In the genomic region with DNA sequence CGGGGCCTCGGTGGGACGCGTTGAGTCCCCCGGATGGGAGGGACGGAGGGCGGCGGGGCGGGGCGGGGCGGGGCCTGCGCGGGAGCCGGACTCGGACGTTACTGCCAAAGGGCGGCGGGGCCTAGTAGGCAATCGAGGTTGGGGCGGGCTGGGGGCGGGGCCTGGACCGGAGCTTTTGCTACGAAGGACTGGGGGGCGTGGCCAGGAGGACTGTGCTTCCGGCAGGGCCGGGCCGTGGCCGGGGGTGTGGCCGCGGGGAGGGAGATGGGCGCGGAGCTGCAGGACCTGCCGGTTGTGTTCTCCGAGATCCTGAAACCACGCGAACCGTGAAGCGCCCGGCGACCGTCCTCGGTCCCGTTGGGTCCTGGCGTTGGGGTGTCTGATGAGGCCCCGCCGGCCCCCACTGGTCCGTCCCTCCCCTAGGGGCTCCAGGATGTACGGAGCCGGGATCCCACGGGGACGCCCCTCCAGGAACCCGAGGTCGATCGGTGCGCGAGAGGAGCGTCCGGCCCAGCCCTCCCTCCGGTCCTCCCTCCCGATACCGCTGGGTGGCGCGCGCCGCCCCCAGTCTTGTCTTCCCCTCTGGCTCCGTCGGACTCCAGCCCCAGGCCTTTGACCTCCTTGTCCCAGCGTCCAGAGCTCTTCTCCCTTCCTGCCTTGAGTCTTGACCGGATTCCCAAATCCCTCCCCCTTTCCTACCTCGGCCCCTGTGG, we compare ENCODE assay signal across 1 cellular context.
TF ChIP-seq lines count a peak whose summit lies in the region.

No MANE protein-coding gene starts in this region.

TF ChIP-seq in GM23338, 12 proteins besides CTCF, POLR2A, EP300 and RAD21 (continued from another document):
- TF ChIP-seq, protein P1, sequence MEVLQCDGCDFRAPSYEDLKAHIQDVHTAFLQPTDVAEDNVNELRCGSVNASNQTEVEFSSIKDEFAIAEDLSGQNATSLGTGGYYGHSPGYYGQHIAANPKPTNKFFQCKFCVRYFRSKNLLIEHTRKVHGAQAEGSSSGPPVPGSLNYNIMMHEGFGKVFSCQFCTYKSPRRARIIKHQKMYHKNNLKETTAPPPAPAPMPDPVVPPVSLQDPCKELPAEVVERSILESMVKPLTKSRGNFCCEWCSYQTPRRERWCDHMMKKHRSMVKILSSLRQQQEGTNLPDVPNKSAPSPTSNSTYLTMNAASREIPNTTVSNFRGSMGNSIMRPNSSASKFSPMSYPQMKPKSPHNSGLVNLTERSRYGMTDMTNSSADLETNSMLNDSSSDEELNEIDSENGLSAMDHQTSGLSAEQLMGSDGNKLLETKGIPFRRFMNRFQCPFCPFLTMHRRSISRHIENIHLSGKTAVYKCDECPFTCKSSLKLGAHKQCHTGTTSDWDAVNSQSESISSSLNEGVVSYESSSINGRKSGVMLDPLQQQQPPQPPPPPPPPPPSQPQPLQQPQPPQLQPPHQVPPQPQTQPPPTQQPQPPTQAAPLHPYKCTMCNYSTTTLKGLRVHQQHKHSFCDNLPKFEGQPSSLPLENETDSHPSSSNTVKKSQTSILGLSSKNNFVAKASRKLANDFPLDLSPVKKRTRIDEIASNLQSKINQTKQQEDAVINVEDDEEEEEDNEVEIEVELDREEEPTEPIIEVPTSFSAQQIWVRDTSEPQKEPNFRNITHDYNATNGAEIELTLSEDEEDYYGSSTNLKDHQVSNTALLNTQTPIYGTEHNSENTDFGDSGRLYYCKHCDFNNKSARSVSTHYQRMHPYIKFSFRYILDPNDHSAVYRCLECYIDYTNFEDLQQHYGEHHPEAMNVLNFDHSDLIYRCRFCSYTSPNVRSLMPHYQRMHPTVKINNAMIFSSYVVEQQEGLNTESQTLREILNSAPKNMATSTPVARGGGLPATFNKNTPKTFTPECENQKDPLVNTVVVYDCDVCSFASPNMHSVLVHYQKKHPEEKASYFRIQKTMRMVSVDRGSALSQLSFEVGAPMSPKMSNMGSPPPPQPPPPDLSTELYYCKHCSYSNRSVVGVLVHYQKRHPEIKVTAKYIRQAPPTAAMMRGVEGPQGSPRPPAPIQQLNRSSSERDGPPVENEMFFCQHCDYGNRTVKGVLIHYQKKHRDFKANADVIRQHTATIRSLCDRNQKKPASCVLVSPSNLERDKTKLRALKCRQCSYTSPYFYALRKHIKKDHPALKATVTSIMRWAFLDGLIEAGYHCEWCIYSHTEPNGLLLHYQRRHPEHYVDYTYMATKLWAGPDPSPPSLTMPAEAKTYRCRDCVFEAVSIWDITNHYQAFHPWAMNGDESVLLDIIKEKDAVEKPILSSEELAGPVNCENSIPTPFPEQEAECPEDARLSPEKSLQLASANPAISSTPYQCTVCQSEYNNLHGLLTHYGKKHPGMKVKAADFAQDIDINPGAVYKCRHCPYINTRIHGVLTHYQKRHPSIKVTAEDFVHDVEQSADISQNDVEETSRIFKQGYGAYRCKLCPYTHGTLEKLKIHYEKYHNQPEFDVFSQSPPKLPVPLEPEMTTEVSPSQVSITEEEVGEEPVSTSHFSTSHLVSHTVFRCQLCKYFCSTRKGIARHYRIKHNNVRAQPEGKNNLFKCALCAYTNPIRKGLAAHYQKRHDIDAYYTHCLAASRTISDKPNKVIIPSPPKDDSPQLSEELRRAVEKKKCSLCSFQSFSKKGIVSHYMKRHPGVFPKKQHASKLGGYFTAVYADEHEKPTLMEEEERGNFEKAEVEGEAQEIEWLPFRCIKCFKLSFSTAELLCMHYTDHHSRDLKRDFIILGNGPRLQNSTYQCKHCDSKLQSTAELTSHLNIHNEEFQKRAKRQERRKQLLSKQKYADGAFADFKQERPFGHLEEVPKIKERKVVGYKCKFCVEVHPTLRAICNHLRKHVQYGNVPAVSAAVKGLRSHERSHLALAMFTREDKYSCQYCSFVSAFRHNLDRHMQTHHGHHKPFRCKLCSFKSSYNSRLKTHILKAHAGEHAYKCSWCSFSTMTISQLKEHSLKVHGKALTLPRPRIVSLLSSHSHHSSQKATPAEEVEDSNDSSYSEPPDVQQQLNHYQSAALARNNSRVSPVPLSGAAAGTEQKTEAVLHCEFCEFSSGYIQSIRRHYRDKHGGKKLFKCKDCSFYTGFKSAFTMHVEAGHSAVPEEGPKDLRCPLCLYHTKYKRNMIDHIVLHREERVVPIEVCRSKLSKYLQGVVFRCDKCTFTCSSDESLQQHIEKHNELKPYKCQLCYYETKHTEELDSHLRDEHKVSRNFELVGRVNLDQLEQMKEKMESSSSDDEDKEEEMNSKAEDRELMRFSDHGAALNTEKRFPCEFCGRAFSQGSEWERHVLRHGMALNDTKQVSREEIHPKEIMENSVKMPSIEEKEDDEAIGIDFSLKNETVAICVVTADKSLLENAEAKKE (CRISPR knock-in tag; IDR thresholded peaks at IDR 0.05) = no peak
- TF ChIP-seq EZH2phosphoT487 (IDR thresholded peaks at IDR 0.05; ENCODE audit: unreplicated experiment) (no peak), CREB1 (CRISPR knock-in tag; IDR thresholded peaks at IDR 0.05; ENCODE audit: low read depth) (no peak), EZH2 (IDR thresholded peaks at IDR 0.05; ENCODE audit: low read depth, unreplicated experiment) (no peak)
